ENCODE assay signal across 9 cellular contexts in genomic region chr10:117241541-117242462, GRCh38. TPM values are rescaled to one million over a fixed set of nuclear protein-coding genes. Genes with fewer than 3 reads are reported as not detected.
DNase-seq lines count a peak whose midpoint lies in the region; ATAC-seq and TF ChIP-seq lines count a peak whose summit lies in the region.
"Had no signal": no experiment of that assay in that cellular context is flagged by ENCODE, and none has a peak within 500 bp of the region (broad histone marks: within the 10 kb centered on the region; RNA-seq: fewer than 3 reads in every experiment).

No MANE protein-coding gene starts in this region.

- ATAC-seq in CD4-positive, alpha-beta T cell (ENCODE audit: poor library complexity) = no peak
- peak; percentile 31 to 45 for ATAC-seq in natural killer cell treated with Interleukin-12 subunit alpha and Interleukin-12 subunit beta and Interleukin-15 and Interleukin-18, amount 100 ng/mL, for 72 hours
- ATAC-seq in GM21381 (IDR thresholded peaks at IDR 0.05; ENCODE audit: unreplicated experiment) (no peak), HG03442 (IDR thresholded peaks at IDR 0.05; ENCODE audit: unreplicated experiment) (no peak)

- intact Hi-C loops in CD4-positive, alpha-beta T cell (cut with DNase I, micrococcal nuclease) = no loop called here

- H3K27me3 Mint-ChIP-seq in CD4-positive, alpha-beta T cell = peaks cover 61% of the 10 kb centered on the region
- H3K27me3 Mint-ChIP-seq in endothelial cell (ENCODE audit: unreplicated experiment) = peaks cover 10% of the 10 kb centered on the region
- H3K27me3 Mint-ChIP-seq in natural killer cell treated with Interleukin-12 subunit alpha and Interleukin-12 subunit beta and Interleukin-15 and Interleukin-18, amount 100 ng/mL, for 72 hours = peaks cover 31 to 42% of the 10 kb centered on the region in 2 donors

- H3K4me1 ChIP-seq in HUES64 (ENCODE audit: insufficient read depth, low read length) = 0 out of 2 replicates have a peak, but pooled peaks cover 3% of the 10 kb centered on the region

- no peaks in the 10 kb centered on the region for H3K9me3 ChIP-seq in CD4-positive, alpha-beta T cell (ENCODE audit: control insufficient read depth, low read length)
- no peaks in the 10 kb centered on the region for H3K9me3 ChIP-seq in HUES64 (ENCODE audit: insufficient read depth, low read depth, low read length)

- H3K4me3 Mint-ChIP-seq in CD4-positive, alpha-beta T cell = peak overlapping the region; percentile 42
- peak overlapping the region; percentile 84 for H3K4me3 Mint-ChIP-seq in endothelial cell (ENCODE audit: unreplicated experiment)
- H3K4me3 Mint-ChIP-seq in natural killer cell treated with Interleukin-12 subunit alpha and Interleukin-12 subunit beta and Interleukin-15 and Interleukin-18, amount 100 ng/mL, for 72 hours = no peak overlapping the region

- H3K4me1 Mint-ChIP-seq in CD4-positive, alpha-beta T cell (ENCODE audit: low read depth) = peaks cover 6% of the 10 kb centered on the region
- H3K4me1 Mint-ChIP-seq in endothelial cell (ENCODE audit: unreplicated experiment) = peaks cover 4% of the 10 kb centered on the region
- peaks cover 5 to 6% of the 10 kb centered on the region in 2 donors for H3K4me1 Mint-ChIP-seq in natural killer cell treated with Interleukin-12 subunit alpha and Interleukin-12 subunit beta and Interleukin-15 and Interleukin-18, amount 100 ng/mL, for 72 hours (ENCODE audit: low read depth in 2 of 2)

- no peaks in the 10 kb centered on the region for H3K9me3 Mint-ChIP-seq in CD4-positive, alpha-beta T cell
- H3K9me3 Mint-ChIP-seq in endothelial cell (ENCODE audit: unreplicated experiment) = no peaks in the 10 kb centered on the region
- no peaks in the 10 kb centered on the region for H3K9me3 Mint-ChIP-seq in natural killer cell treated with Interleukin-12 subunit alpha and Interleukin-12 subunit beta and Interleukin-15 and Interleukin-18, amount 100 ng/mL, for 72 hours

- CTCF ChIA-PET in CD4-positive, alpha-beta T cell (lab: Charles Lee) = no interaction called here

- no peaks in the 10 kb centered on the region for H3K36me3 Mint-ChIP-seq in CD4-positive, alpha-beta T cell (ENCODE audit: low read depth)
- peaks cover 4% of the 10 kb centered on the region for H3K36me3 Mint-ChIP-seq in endothelial cell (ENCODE audit: low read depth, unreplicated experiment)
- H3K36me3 Mint-ChIP-seq in natural killer cell treated with Interleukin-12 subunit alpha and Interleukin-12 subunit beta and Interleukin-15 and Interleukin-18, amount 100 ng/mL, for 72 hours = no peaks in the 10 kb centered on the region

- H3K36me3 ChIP-seq in HUES64 (ENCODE audit: insufficient read depth, low read length) = no peaks in the 10 kb centered on the region

- H3K4me3 ChIP-seq in HUES64 (ENCODE audit: low read length) = peak overlapping the region; percentile 65

- 7% methylated on average over 55 of the region's 56 CpGs for WGBS in HUES64

- H3K27ac ChIP-seq in CD4-positive, alpha-beta T cell (ENCODE audit: low read depth, low read length) = no peak overlapping the region
- H3K27ac ChIP-seq in HUES64 (ENCODE audit: low read depth, low read length) = no peak overlapping the region

- no peak overlapping the region for H3K27ac Mint-ChIP-seq in CD4-positive, alpha-beta T cell
- peak overlapping the region; percentile 70 for H3K27ac Mint-ChIP-seq in endothelial cell (ENCODE audit: unreplicated experiment)
- H3K27ac Mint-ChIP-seq in natural killer cell treated with Interleukin-12 subunit alpha and Interleukin-12 subunit beta and Interleukin-15 and Interleukin-18, amount 100 ng/mL, for 72 hours = no peak overlapping the region

- POLR2A ChIA-PET in CD4-positive, alpha-beta T cell (lab: Charles Lee) = no interaction called here

- no peak for DNase-seq in CD4-positive, alpha-beta T cell
- peak; percentile 48 for DNase-seq in endothelial cell (ENCODE audit: low spot score)
- no peak for DNase-seq in natural killer cell treated with Interleukin-12 subunit alpha and Interleukin-12 subunit beta and Interleukin-15 and Interleukin-18, amount 100 ng/mL, for 72 hours (ENCODE audit: low spot score)
- DNase-seq in dedifferentiated amniotic fluid mesenchymal stem cell (ENCODE audit: extremely low spot score) = no peak
- no peak for DNase-seq in NCI-H345 (lab: John Stamatoyannopoulos, UW)
- DNase-seq: NCI-H2081 had no signal

- peaks cover 17% of the 10 kb centered on the region for H3K27me3 ChIP-seq in CD4-positive, alpha-beta T cell (ENCODE audit: control insufficient read depth, insufficient read depth, low read length)
- peaks cover 58% of the 10 kb centered on the region for H3K27me3 ChIP-seq in HUES64 (ENCODE audit: insufficient read depth, low read length)

- no peak overlapping the region for H3K9ac ChIP-seq in HUES64 (ENCODE audit: low read depth, low read length)

- no peak for TF ChIP-seq CTCF in CD4-positive, alpha-beta T cell (IDR thresholded peaks at IDR 0.05)
- TF ChIP-seq CTCF in endothelial cell (IDR thresholded peaks at IDR 0.05; ENCODE audit: unreplicated experiment) = no peak

RNA-seq across cellular contexts. Expression of gene SLC18A2, which starts 0.9 kb away (rescaled TPM):
- 1 to 10 TPM in 1 of 2 experiments, under 1 TPM in 1; 0.92 to 1.2 TPM for total RNA-seq in CD4-positive, alpha-beta T cell
- polyA plus RNA-seq in HUES64 (2013, experiment 1 of 2) = 1.3 TPM
- polyA plus RNA-seq in HUES64 (2013, experiment 2 of 2) = 2.0 TPM
- total RNA-seq in endothelial cell (ENCODE audit: unreplicated experiment) = 1.3 TPM
- under 1 TPM in 1 of 2 donors, not detected in 1; 0.59 TPM for total RNA-seq in natural killer cell treated with Interleukin-12 subunit alpha and Interleukin-12 subunit beta and Interleukin-15 and Interleukin-18, amount 100 ng/mL, for 72 hours

RNA-seq across cellular contexts. Expression of gene KCNK18, which starts 44.5 kb away (rescaled TPM):
- total RNA-seq in CD4-positive, alpha-beta T cell = not detected
- not detected for polyA plus RNA-seq in HUES64 (2013, experiment 1 of 2)
- not detected for polyA plus RNA-seq in HUES64 (2013, experiment 2 of 2)
- total RNA-seq in endothelial cell (ENCODE audit: unreplicated experiment) = 0.31 TPM
- total RNA-seq in natural killer cell treated with Interleukin-12 subunit alpha and Interleukin-12 subunit beta and Interleukin-15 and Interleukin-18, amount 100 ng/mL, for 72 hours = not detected

Comparison
In these comparisons a context has a peak if more than half of its experiments do, and no peak if none do; other contexts are left out.
1. ATAC-seq: peak in natural killer cell treated with Interleukin-12 subunit alpha and Interleukin-12 subunit beta and Interleukin-15 and Interleukin-18, amount 100 ng/mL, for 72 hours (2 of 2); none in CD4-positive, alpha-beta T cell (single experiment), GM21381 (single experiment) and HG03442 (single experiment).